20 cellular contexts compared by ENCODE assay signal in the genomic region with DNA sequence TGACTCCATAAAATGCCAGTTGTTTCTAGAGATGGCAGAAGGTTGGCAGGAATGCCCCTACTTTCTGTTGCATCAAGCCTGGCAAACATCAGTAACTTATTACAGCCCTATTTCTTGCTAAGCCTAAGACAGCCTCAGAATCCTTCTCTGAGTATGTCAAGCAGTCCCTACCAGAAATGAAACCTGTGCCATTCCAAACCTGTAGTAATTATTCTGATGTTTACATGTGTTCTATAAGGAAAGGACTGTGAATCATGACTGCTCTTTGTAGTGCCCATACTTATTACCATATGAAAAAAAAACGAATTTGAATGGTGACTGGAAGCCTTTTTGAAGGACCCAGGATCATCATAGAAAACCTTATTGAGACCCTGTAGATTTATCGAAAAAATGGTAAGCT. TPM values are rescaled to one million over a fixed set of nuclear protein-coding genes. Genes with fewer than 3 reads are reported as not detected.
"Had no signal": no experiment of that assay in that cellular context is flagged by ENCODE, and none has a peak within 500 bp of the region (broad histone marks: within the 10 kb centered on the region; RNA-seq: fewer than 3 reads in every experiment).

No MANE protein-coding gene starts in this region.

- H3K27ac ChIP-seq: ascending aorta, body of pancreas, KMS-11, SJSA1 had no signal

- H3K27me3 ChIP-seq: ascending aorta, body of pancreas, MG63, SJSA1 had no signal

- DNase-seq: activated CD4-positive, alpha-beta T cell treated with anti-CD3 and anti-CD28 coated beads for 4 hours; activated CD4-positive, alpha-beta T cell treated with anti-CD3 and anti-CD28 coated beads, Interleukin-2, amount 50 U/mL, for 4 hours; activated CD8-positive, alpha-beta memory T cell treated with anti-CD3 and anti-CD28 coated beads, Interleukin-2, amount 10 ng/mL, durations not matched to agents 7 days and 5 days; activated T-cell treated with anti-CD3 and anti-CD28 coated beads, Interleukin-2, amount 50 U/mL, for 24 hours; amniotic stem cell; body of pancreas; central memory CD4-positive, alpha-beta T cell; MG63; NCI-H1105 treated with DMSO at 0.1 percent for 48 hours; NCI-H1436 treated with DMSO at 0.1 percent for 48 hours; NCI-H187; NCI-H446; NCI-H524; PC-3; SHP77 had no signal

- ATAC-seq: activated CD4-positive, CD25-positive, alpha-beta regulatory T cell treated with anti-CD3 and anti-CD28 coated beads, Interleukin-2, amount 50 U/mL, for 24 hours; activated CD8-positive, alpha-beta memory T cell treated with anti-CD3 and anti-CD28 coated beads, Interleukin-2, amount 10 ng/mL, durations not matched to agents 7 days and 5 days; activated T-helper 17 cell treated with anti-CD3 and anti-CD28 coated beads, Interleukin-2, amount 50 U/mL, for 72 hours; body of pancreas; PC-3 had no signal

- H3K4me2 ChIP-seq: KMS-11 had no signal

- H3K9ac ChIP-seq: KMS-11 had no signal

- H3K9me3 ChIP-seq: ascending aorta, body of pancreas, MG63, SJSA1 had no signal

- H3K4me3 ChIP-seq: ascending aorta, body of pancreas, MG63, SJSA1 had no signal

RNA-seq across cellular contexts. Expression of a gene that starts 5.4 kb away (rescaled TPM):
- total RNA-seq: body of pancreas had no signal
